In the genomic region with DNA sequence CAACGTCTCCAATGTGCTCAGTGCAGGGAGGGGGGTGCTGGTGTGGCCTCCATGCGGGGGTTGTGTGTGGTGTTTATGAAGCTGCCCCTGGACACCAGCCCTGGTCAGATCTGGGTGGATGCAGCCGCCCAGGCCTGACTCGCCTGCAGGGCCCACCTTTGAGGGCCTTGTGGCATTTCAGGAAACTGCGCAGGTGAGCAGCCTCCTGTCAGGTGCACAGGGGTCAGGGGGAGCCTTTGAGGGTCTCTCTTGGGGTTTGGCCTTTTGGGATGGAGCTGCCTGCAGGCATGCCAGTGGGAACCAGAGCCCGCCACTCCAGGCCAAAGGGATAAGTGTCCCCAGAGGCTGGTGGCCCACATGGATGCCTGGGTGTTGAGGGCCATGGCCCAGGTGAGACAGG, we compare ENCODE assay signal across 30 cellular contexts. TPM values are rescaled to one million over a fixed set of nuclear protein-coding genes. Genes with fewer than 3 reads are reported as not detected.
DNase-seq lines count a peak whose midpoint lies in the region; ATAC-seq, FAIRE-seq and TF ChIP-seq lines count a peak whose summit lies in the region.
"Had no signal": no experiment of that assay in that cellular context is flagged by ENCODE, and none has a peak within 500 bp of the region (broad histone marks: within the 10 kb centered on the region; RNA-seq: fewer than 3 reads in every experiment).

No MANE protein-coding gene starts in this region.

- H2BK5ac ChIP-seq in neuronal stem cell (ENCODE audit: low read length): peak overlapping the region; percentile 67

- H3K14ac ChIP-seq in neuronal stem cell (ENCODE audit: low read length): no peak overlapping the region

- H3K4me3 ChIP-seq in kidney (ENCODE audit: low read length in 2 of 2): no peak overlapping the region
- H3K4me3 ChIP-seq in neuronal stem cell (ENCODE audit: low read length in 2 of 2): no peak overlapping the region
- H3K4me3 ChIP-seq in aorta (ENCODE audit: low read length in 2 of 2): no peak overlapping the region
- H3K4me3 ChIP-seq: BLaER1, GM12878 had no signal

- peaks cover 0 to 21% (median 0%) of the 10 kb centered on the region in 3 experiments for H3K27me3 ChIP-seq in neuronal stem cell (ENCODE audit: control insufficient read depth in 3 of 3, insufficient read depth in 3 of 3, low read depth in 1 of 3, low read length in 3 of 3)
- H3K27me3 ChIP-seq in aorta (ENCODE audit: control insufficient read depth in 1 of 2, insufficient read depth in 2 of 2, low read length in 1 of 2): no peaks in the 10 kb centered on the region
- H3K27me3 ChIP-seq: BE2C, BLaER1 had no signal

- TF ChIP-seq CTCF in kidney (IDR thresholded peaks at IDR 0.05; ENCODE audit: borderline replicate concordance, extremely low read depth, insufficient read depth): no peak

- H3K23ac ChIP-seq in neuronal stem cell (ENCODE audit: low read depth, low read length, poor library complexity): peak overlapping the region; percentile 21

- H3K9me3 Mint-ChIP-seq in stimulated activated naive B cell treated with anti-CD40 and anti-IgM and Interleukin-4, amounts not matched to agents 10 μg/mL and 1 μg/mL and 100 μg/mL, for 72 hours: no peaks in the 10 kb centered on the region
- H3K9me3 Mint-ChIP-seq: CD4-positive, alpha-beta memory T cell; CD8-positive, alpha-beta memory T cell had no signal

- H3K36me3 ChIP-seq in kidney (ENCODE audit: control insufficient read depth in 1 of 2, insufficient read depth in 2 of 2, low read length in 2 of 2) (no peaks in the 10 kb centered on the region), neuronal stem cell (replicated peaks in 1 of 2; ENCODE audit: control insufficient read depth in 2 of 2, insufficient read depth in 2 of 2, low read length in 2 of 2) (no peaks in the 10 kb centered on the region), aorta (ENCODE audit: control insufficient read depth in 1 of 2, insufficient read depth in 2 of 2, low read length in 1 of 2) (no peaks in the 10 kb centered on the region)
- H3K36me3 ChIP-seq: BE2C, BLaER1 had no signal

- H3K9me3 ChIP-seq in kidney (ENCODE audit: control insufficient read depth in 1 of 2, low read length in 2 of 2) (no peaks in the 10 kb centered on the region), neuronal stem cell (replicated peaks in 1 of 2; ENCODE audit: control insufficient read depth in 2 of 2, insufficient read depth in 1 of 2, low read depth in 1 of 2, low read length in 2 of 2) (peaks cover 0 to 3% of the 10 kb centered on the region in 2 donors), aorta (ENCODE audit: control insufficient read depth, low read length) (no peaks in the 10 kb centered on the region)
- H3K9me3 ChIP-seq: BE2C, BLaER1 had no signal

- H3K4ac ChIP-seq in neuronal stem cell (ENCODE audit: low read length): no peak overlapping the region

- FAIRE-seq in kidney (lab: Jason Lieb, UNC): no peak
- FAIRE-seq: A204.1, GM12878, GM12892, GM18507 had no signal

- peak overlapping the region; percentile 79 for H3K18ac ChIP-seq in neuronal stem cell (ENCODE audit: low read length)

- no peaks in the 10 kb centered on the region for H3K4me1 Mint-ChIP-seq in stimulated activated naive B cell treated with anti-CD40 and anti-IgM and Interleukin-4, amounts not matched to agents 10 μg/mL and 1 μg/mL and 100 μg/mL, for 72 hours
- H3K4me1 Mint-ChIP-seq: CD14-positive monocyte; CD4-positive, alpha-beta memory T cell; CD4-positive, CD25-positive, alpha-beta regulatory T cell; CD8-positive, alpha-beta memory T cell had no signal

- peak overlapping the region; percentile 79 for H2BK12ac ChIP-seq in neuronal stem cell (ENCODE audit: low read length)

- H3K27ac Mint-ChIP-seq in stimulated activated naive B cell treated with anti-CD40 and anti-IgM and Interleukin-4, amounts not matched to agents 10 μg/mL and 1 μg/mL and 100 μg/mL, for 72 hours: no peak overlapping the region
- H3K27ac Mint-ChIP-seq: CD14-positive monocyte; CD4-positive, alpha-beta memory T cell; CD4-positive, CD25-positive, alpha-beta regulatory T cell; CD8-positive, alpha-beta memory T cell had no signal

- H3K4me1 ChIP-seq in kidney (ENCODE audit: control insufficient read depth in 1 of 2, insufficient read depth in 1 of 2, low read depth in 1 of 2, low read length in 2 of 2) (no peaks in the 10 kb centered on the region), neuronal stem cell (ENCODE audit: control insufficient read depth in 2 of 2, insufficient read depth in 1 of 2, low read depth in 1 of 2, low read length in 2 of 2) (peaks cover 0 to 7% of the 10 kb centered on the region in 2 donors), aorta (ENCODE audit: control insufficient read depth in 1 of 2, insufficient read depth in 2 of 2, low read length in 2 of 2) (no peaks in the 10 kb centered on the region)

- H3K9ac ChIP-seq in kidney (ENCODE audit: low read length in 2 of 2): no peak overlapping the region
- no peak overlapping the region for H3K9ac ChIP-seq in neuronal stem cell (ENCODE audit: low read depth, low read length, poor library complexity)
- H3K9ac ChIP-seq: BLaER1 had no signal

- H3K4me2 ChIP-seq in neuronal stem cell (ENCODE audit: insufficient read depth, low read length, poor library complexity, severe bottlenecking): no peak overlapping the region
- H3K4me2 ChIP-seq: BLaER1 had no signal

- H2AK5ac ChIP-seq in neuronal stem cell (ENCODE audit: low read depth, low read length): peak overlapping the region; percentile 98

- no peak overlapping the region for H4K8ac ChIP-seq in neuronal stem cell (ENCODE audit: low read depth, low read length)

- H3K27me3 Mint-ChIP-seq in stimulated activated naive B cell treated with anti-CD40 and anti-IgM and Interleukin-4, amounts not matched to agents 10 μg/mL and 1 μg/mL and 100 μg/mL, for 72 hours: peaks cover 23 to 28% of the 10 kb centered on the region in 2 donors

- DNase-seq in left ventricle myocardium superior (peak; percentile 6), cardiac septum (ENCODE audit: low spot score) (no peak), kidney (peak; percentile 44), neuronal stem cell (ENCODE audit: low spot score) (no peak), aorta (peak; percentile 45 to 54), H4 (ENCODE audit: low spot score) (no peak)
- no peak for DNase-seq in stimulated activated naive B cell treated with anti-CD40 and anti-IgM and Interleukin-4, amounts not matched to agents 10 μg/mL and 1 μg/mL and 100 μg/mL, for 72 hours
- DNase-seq: 8988T; ACHN; BE2C; C1 segment of cervical spinal cord; CD4-positive, alpha-beta memory T cell; CD4-positive, CD25-positive, alpha-beta regulatory T cell; CD8-positive, alpha-beta memory T cell; COR-L47; DMS 273 treated with DMSO at 0.1 percent for 48 hours; DMS153; DMS53; DMS79; DND-41; EL; GDM1 had no signal

- H3K36me3 Mint-ChIP-seq in stimulated activated naive B cell treated with anti-CD40 and anti-IgM and Interleukin-4, amounts not matched to agents 10 μg/mL and 1 μg/mL and 100 μg/mL, for 72 hours: no peaks in the 10 kb centered on the region
- H3K36me3 Mint-ChIP-seq: CD14-positive monocyte; CD4-positive, alpha-beta memory T cell; CD4-positive, CD25-positive, alpha-beta regulatory T cell; CD8-positive, alpha-beta memory T cell had no signal

- H3K4me3 Mint-ChIP-seq in stimulated activated naive B cell treated with anti-CD40 and anti-IgM and Interleukin-4, amounts not matched to agents 10 μg/mL and 1 μg/mL and 100 μg/mL, for 72 hours: no peak overlapping the region
- H3K4me3 Mint-ChIP-seq: CD14-positive monocyte; CD4-positive, alpha-beta memory T cell; CD4-positive, CD25-positive, alpha-beta regulatory T cell; CD8-positive, alpha-beta memory T cell had no signal

- no peak overlapping the region for H4K91ac ChIP-seq in neuronal stem cell (ENCODE audit: low read depth, low read length, poor library complexity)

- no peaks in the 10 kb centered on the region for H3K79me1 ChIP-seq in neuronal stem cell (ENCODE audit: low read depth, low read length)

- intact Hi-C loops in left ventricle myocardium superior (cut with micrococcal nuclease): no loop called here
- intact Hi-C loops in cardiac septum (cut with DNase I): no loop called here
- intact Hi-C loops in kidney (cut with DNase I): no loop called here
- intact Hi-C loops in aorta (cut with DNase I): no loop called here

- H3K27ac ChIP-seq in kidney (ENCODE audit: low read depth in 2 of 2, low read length in 2 of 2) (no peak overlapping the region), neuronal stem cell (replicated peaks; ENCODE audit: low read length) (no peak overlapping the region), aorta (ENCODE audit: low read depth in 1 of 2, low read length in 2 of 2) (no peak overlapping the region)
- H3K27ac ChIP-seq: BLaER1 had no signal

- no CpG with 5 or more reads among the region's 6 CpGs for WGBS in neuronal stem cell (ENCODE audit: extremely low coverage in 2 of 2, insufficient read length in 2 of 2, insufficient replicate concordance in 1 of 2), 2 donors
- WGBS in aorta, 2 donors: 84% methylated on average over 6 of the region's 6 CpGs

- H2BK15ac ChIP-seq in neuronal stem cell (ENCODE audit: low read length): peak overlapping the region; percentile 97

- H2BK120ac ChIP-seq in neuronal stem cell (ENCODE audit: low read depth, low read length): no peak overlapping the region

- H2AFZ ChIP-seq in neuronal stem cell (ENCODE audit: low read length): no peak overlapping the region

- no peak for ATAC-seq in left ventricle myocardium superior
- no peak for ATAC-seq in aorta (ENCODE audit: low FRiP score)
- ATAC-seq in GM19397 (IDR thresholded peaks at IDR 0.05; ENCODE audit: unreplicated experiment): no peak
- no peak for ATAC-seq in stimulated activated naive B cell treated with anti-CD40 and anti-IgM and Interleukin-4, amounts not matched to agents 10 μg/mL and 1 μg/mL and 100 μg/mL, for 72 hours (replicated peaks)
- ATAC-seq: GM12878 had no signal

RNA-seq across cellular contexts. Expression of a gene that starts 45.4 kb away (rescaled TPM):
- total RNA-seq in left ventricle myocardium superior (5.9 TPM), cardiac septum (5.4 TPM), kidney (36.2 TPM), aorta (10 to 100 TPM; 36.4 to 72.2 TPM)
- polyA plus RNA-seq in kidney (ENCODE audit: insufficient read depth, low read depth, low replicate concordance) (21.9 TPM), aorta (10 to 100 TPM in 1 of 2 donors, 1 to 10 TPM in 1; 9.6 to 49.0 TPM)
- polyA plus RNA-seq in neuronal stem cell (2013, experiment 1 of 2): 7.7 TPM
- polyA plus RNA-seq in neuronal stem cell (2013, experiment 2 of 2): 7.2 TPM
- 1.7 TPM in 2 replicates for total RNA-seq in H4 (2014; rRNA removed; shearing (Covaris generic))
- total RNA-seq: CD4-positive, alpha-beta memory T cell; CD4-positive, CD25-positive, alpha-beta regulatory T cell; CD8-positive, alpha-beta memory T cell had no signal
- polyA plus RNA-seq: AG04450; CD14-positive monocyte; CD4-positive, alpha-beta memory T cell; CD4-positive, CD25-positive, alpha-beta regulatory T cell; CD8-positive, alpha-beta memory T cell; GM12878 had no signal

Comparison
In these comparisons a context has a peak if more than half of its experiments do, and no peak if none do; other contexts are left out.
1. DNase-seq: peak in left ventricle myocardium superior (single experiment), kidney (single experiment) and aorta (2 of 2); none in cardiac septum (single experiment), neuronal stem cell (single experiment), stimulated activated naive B cell treated with anti-CD40 and anti-IgM and Interleukin-4, amounts not matched to agents 10 μg/mL and 1 μg/mL and 100 μg/mL, for 72 hours (single experiment) and H4 (single experiment).